8 cellular contexts compared by ENCODE assay signal in genomic region chr12:95633049-95633545, GRCh38.
DNase-seq lines count a peak whose midpoint lies in the region; ATAC-seq and TF ChIP-seq lines count a peak whose summit lies in the region.
"Had no signal": no experiment of that assay in that cellular context is flagged by ENCODE, and none has a peak within 500 bp of the region (broad histone marks: within the 10 kb centered on the region; RNA-seq: fewer than 3 reads in every experiment).

No MANE protein-coding gene starts in this region.

- peak overlapping the region in 1 of 2 experiments; percentile 7; a peak in 1 of 4 replicates for H3K4me3 ChIP-seq in HCT116 (replicated peaks in 1 of 2; ENCODE audit: low read depth in 1 of 2, low read length in 2 of 2)
- H3K4me3 ChIP-seq in heart left ventricle: no peak overlapping the region
- H3K4me3 ChIP-seq in skin epidermis: no peak overlapping the region

- no peak for TF ChIP-seq POLR2A in HCT116 (IDR thresholded peaks at IDR 0.05; ENCODE audit: borderline replicate concordance, extremely low read depth, insufficient read depth, insufficient read length)
- TF ChIP-seq POLR2A in heart left ventricle (IDR thresholded peaks at IDR 0.05): no peak

- 79 to 84% (median 80%) methylated on average over 7 of the region's 7 CpGs for WGBS in heart left ventricle, 4 donors

- TF ChIP-seq CTCF in HCT116 (IDR thresholded peaks at IDR 0.05 in 2 of 3, conservative IDR thresholded peaks at IDR 0.05 in 1 of 3; ENCODE audit: borderline replicate concordance in 1 of 3, insufficient read depth in 1 of 3, low read depth in 2 of 3, low read length in 2 of 3) (no peak), heart left ventricle (IDR thresholded peaks at IDR 0.05) (no peak)

- H3K36me3 ChIP-seq in HCT116 (ENCODE audit: control insufficient read depth in 1 of 2, insufficient read depth in 2 of 2, low read length in 2 of 2): no peaks in the 10 kb centered on the region
- no peaks in the 10 kb centered on the region for H3K36me3 ChIP-seq in heart left ventricle

- no peak overlapping the region for H3K9ac ChIP-seq in HCT116 (ENCODE audit: low read length)

- DNase-seq in HCT116 (ENCODE audit: low read depth, low spot score) (peak; percentile 87), SW480 (ENCODE audit: low spot score) (peak; percentile 77), heart left ventricle (peak in 2 of 5 donors; percentile 38 to 53), pons (ENCODE audit: low spot score) (no peak), G401 (ENCODE audit: low spot score) (no peak)
- DNase-seq: NCI-H510A had no signal

- POLR2A ChIA-PET in HCT116 (lab: Charles Lee): interaction anchor here (1.0 kb wide), 1 partner anchor 10 kb away, joined by 7 read pairs; no protein-coding TSS in a partner anchor

- no peaks in the 10 kb centered on the region for H4K20me1 ChIP-seq in HCT116 (ENCODE audit: insufficient read depth)

- CTCF ChIA-PET in HCT116 (lab: Charles Lee): no interaction called here

- peak overlapping the region; percentile 91 for H2AFZ ChIP-seq in HCT116 (ENCODE audit: low read depth, low read length, poor library complexity, severe bottlenecking)

- no TSS peak for BruUV-seq in HCT116 (replicated peaks; lab: Mats Ljungman, UMichigan)

- H3K9me3 ChIP-seq in HCT116 (ENCODE audit: control insufficient read depth in 1 of 2, insufficient read depth in 1 of 2, low read depth in 1 of 2, low read length in 2 of 2) (no peaks in the 10 kb centered on the region), heart left ventricle (no peaks in the 10 kb centered on the region)

- no peak for TF ChIP-seq RAD21 in HCT116 (IDR thresholded peaks at IDR 0.05; ENCODE audit: low read depth)

- in situ Hi-C loops in G401 (cut with HindIII; ENCODE audit: low sequenced_read_pairs): no loop called here

- H3K27ac ChIP-seq in HCT116 (ENCODE audit: low read depth, low read length): no peak overlapping the region
- H3K27ac ChIP-seq in heart left ventricle: peak overlapping the region; percentile 1 to 68 (median 37)
- H3K27ac ChIP-seq in skin epidermis: peak overlapping the region in 18 of 21 experiments; percentile 8 to 86 (median 66)

- H3K27me3 ChIP-seq in HCT116 (ENCODE audit: insufficient read depth, low read length) (no peaks in the 10 kb centered on the region), heart left ventricle (no peaks in the 10 kb centered on the region)

- RAD21 ChIA-PET in HCT116 (lab: Charles Lee; ENCODE audit: low non-redundant PET in 1 of 2, low total read pairs in 2 of 2, uncharacterized antibody in 2 of 2, unreplicated experiment in 2 of 2): no interaction called here

- H3K9me2 ChIP-seq in HCT116 (ENCODE audit: insufficient read depth): no peaks in the 10 kb centered on the region

- intact Hi-C loops in HCT116 (cut with micrococcal nuclease) (loop anchor here (1.0 kb wide), 1 partner anchor 16 kb away; no protein-coding TSS in a partner anchor), heart left ventricle (cut with DNase I) (no loop called here)

- peak; percentile 98 for ATAC-seq in HCT116
- ATAC-seq in heart left ventricle: peak in 3 of 4 donors; percentile 36 to 65 (median 54)
- ATAC-seq in HG02678 (IDR thresholded peaks at IDR 0.05; ENCODE audit: unreplicated experiment): no peak

- H3K79me2 ChIP-seq in HCT116 (ENCODE audit: insufficient read depth, low read length): no peaks in the 10 kb centered on the region

- H3K4me2 ChIP-seq in HCT116 (ENCODE audit: low read length): peak overlapping the region; percentile 45

- peaks cover 8 to 27% of the 10 kb centered on the region in 2 experiments for H3K4me1 ChIP-seq in HCT116 (ENCODE audit: control insufficient read depth in 1 of 2, insufficient read depth in 2 of 2, low read length in 2 of 2)
- H3K4me1 ChIP-seq in heart left ventricle: peaks cover 0 to 48% (median 15%) of the 10 kb centered on the region in 12 donors

TF ChIP-seq in HCT116, 20 proteins besides CTCF, POLR2A, EP300 and RAD21:
- TF ChIP-seq EZH2phosphoT487 (IDR thresholded peaks at IDR 0.05; ENCODE audit: borderline replicate concordance): no peak
- TF ChIP-seq CBX3 (IDR thresholded peaks at IDR 0.05; ENCODE audit: low read depth): peak; percentile 96
- TF ChIP-seq POLR2AphosphoS5 (IDR thresholded peaks at IDR 0.05; ENCODE audit: low read depth, low read length): peak; percentile 38; the same call in 1 of the 2 replicates
- TF ChIP-seq FOSL1 (IDR thresholded peaks at IDR 0.05; ENCODE audit: low read depth): peak; percentile 84
- peak; percentile 76 for TF ChIP-seq SP1 (IDR thresholded peaks at IDR 0.05; ENCODE audit: low read depth)
- peak; percentile 1; the same call in 1 of the 2 replicates for TF ChIP-seq ATF3 (IDR thresholded peaks at IDR 0.05)
- TF ChIP-seq SRF (IDR thresholded peaks at IDR 0.05; ENCODE audit: low read depth): no peak
- no peak for TF ChIP-seq REST (IDR thresholded peaks at IDR 0.05; ENCODE audit: low read depth)
- peak; percentile 90 for TF ChIP-seq CEBPB (IDR thresholded peaks at IDR 0.05; ENCODE audit: low read depth)
- TF ChIP-seq JUND (IDR thresholded peaks at IDR 0.05): peak; percentile 85
- no peak for TF ChIP-seq YY1 (IDR thresholded peaks at IDR 0.05; ENCODE audit: extremely low read depth, insufficient replicate concordance, low read depth, low read length)
- TF ChIP-seq ZFX (IDR thresholded peaks at IDR 0.05): no peak
- TF ChIP-seq EGR1 (IDR thresholded peaks at IDR 0.05; ENCODE audit: low read depth): peak; percentile 38; the same call in 1 of the 2 replicates
- TF ChIP-seq ZNF274 (IDR thresholded peaks at IDR 0.05; ENCODE audit: low read depth, low read length): no peak
- no peak for TF ChIP-seq EZH2 (IDR thresholded peaks at IDR 0.05)
- peak; percentile 63 for TF ChIP-seq MAX (IDR thresholded peaks at IDR 0.05)
- no peak for TF ChIP-seq TCF7L2 (IDR thresholded peaks at IDR 0.05; ENCODE audit: borderline replicate concordance, extremely low read depth, insufficient read depth, insufficient read length)
- TF ChIP-seq SIN3A (IDR thresholded peaks at IDR 0.05; ENCODE audit: low read depth): 0 out of 2 replicates have a peak, but pooled peaks have one; percentile 24
- TF ChIP-seq ZBTB33 (IDR thresholded peaks at IDR 0.05; ENCODE audit: extremely low read depth, insufficient replicate concordance, low read length): no peak
- no peak for TF ChIP-seq ELF1 (IDR thresholded peaks at IDR 0.05; ENCODE audit: borderline replicate concordance, low read depth)

Comparison
In these comparisons a context has a peak if more than half of its experiments do, and no peak if none do; other contexts are left out.
1. DNase-seq: peak in HCT116 (single experiment) and SW480 (single experiment); none in pons (single experiment) and G401 (single experiment).